ENCODE assay signal across 12 cellular contexts in genomic region chr18:68494802-68495560, GRCh38.
DNase-seq lines count a peak whose midpoint lies in the region; ATAC-seq and TF ChIP-seq lines count a peak whose summit lies in the region.
"Had no signal": no experiment of that assay in that cellular context is flagged by ENCODE, and none has a peak within 500 bp of the region (broad histone marks: within the 10 kb centered on the region; RNA-seq: fewer than 3 reads in every experiment).

No MANE protein-coding gene starts in this region.

- in situ Hi-C loops in GM23248 (cut with MboI), result no loop called here

- H3K9me2 ChIP-seq in GM23248 (ENCODE audit: insufficient read depth) (no peaks in the 10 kb centered on the region), MM.1S (replicated peaks; ENCODE audit: insufficient read depth, low read length) (no peaks in the 10 kb centered on the region)

- H3K4me2 ChIP-seq in GM23248 (ENCODE audit: unreplicated experiment), result peak overlapping the region; percentile 53
- H3K4me2 ChIP-seq in MM.1S (ENCODE audit: low read depth, low read length), result no peak overlapping the region

- H3F3A ChIP-seq in GM23248 (ENCODE audit: insufficient read depth), result peaks cover 7% of the 10 kb centered on the region; the same call in 1 of the 2 replicates
- no peaks in the 10 kb centered on the region for H3F3A ChIP-seq in MM.1S (ENCODE audit: insufficient read depth, low read length)

- H3K27ac ChIP-seq in GM23248 (peak overlapping the region; percentile 25; the same call in 1 of the 2 replicates), right cardiac atrium (ENCODE audit: low read length) (no peak overlapping the region), MM.1S (ENCODE audit: low read length) (no peak overlapping the region)
- H3K27ac ChIP-seq: neutrophil had no signal

- H3K9ac ChIP-seq in GM23248 (no peak overlapping the region), MM.1S (ENCODE audit: low read length) (no peak overlapping the region)

- H3K79me2 ChIP-seq in GM23248 (ENCODE audit: insufficient read depth) (no peaks in the 10 kb centered on the region), MM.1S (ENCODE audit: low read length) (no peaks in the 10 kb centered on the region)

- H2AFZ ChIP-seq in GM23248 (peak overlapping the region; percentile 58), MM.1S (ENCODE audit: low read length) (no peak overlapping the region)

- no peaks in the 10 kb centered on the region for H3K9me3 Mint-ChIP-seq in naive thymus-derived CD8-positive, alpha-beta T cell

- H4K20me1 ChIP-seq in GM23248 (ENCODE audit: insufficient read depth), result no peaks in the 10 kb centered on the region
- no peaks in the 10 kb centered on the region for H4K20me1 ChIP-seq in MM.1S (ENCODE audit: insufficient read depth, low read length)

- 12 to 14% methylated on average over 3 of the region's 3 CpGs for WGBS in GM23248 (ENCODE audit: low coverage in 1 of 2, low lambda C conversion rate in 2 of 2, missing lambda C conversion rate in 2 of 2), 2 experiments
- 45% methylated on average over 3 of the region's 3 CpGs for WGBS in right cardiac atrium

- no peak overlapping the region for H3K4me3 Mint-ChIP-seq in naive thymus-derived CD8-positive, alpha-beta T cell

- H3K4me1 Mint-ChIP-seq in naive thymus-derived CD8-positive, alpha-beta T cell, result peaks cover 0 to 3% (median 0%) of the 10 kb centered on the region in 4 donors

- no peaks in the 10 kb centered on the region for H3K36me3 Mint-ChIP-seq in naive thymus-derived CD8-positive, alpha-beta T cell

- peaks cover 9% of the 10 kb centered on the region for H3K4me1 ChIP-seq in GM23248 (ENCODE audit: insufficient read depth)
- H3K4me1 ChIP-seq in right cardiac atrium (ENCODE audit: control insufficient read depth, insufficient read depth, low read length), result no peaks in the 10 kb centered on the region
- no peaks in the 10 kb centered on the region for H3K4me1 ChIP-seq in MM.1S (ENCODE audit: low read length)

- H3K9me3 ChIP-seq in GM23248 (ENCODE audit: low read depth) (no peaks in the 10 kb centered on the region), right cardiac atrium (ENCODE audit: control insufficient read depth, low read length) (no peaks in the 10 kb centered on the region), MM.1S (replicated peaks; ENCODE audit: insufficient read depth, low read length) (no peaks in the 10 kb centered on the region)
- H3K9me3 ChIP-seq: neutrophil had no signal

- POLR2A ChIA-PET in naive thymus-derived CD8-positive, alpha-beta T cell (lab: Charles Lee), result no interaction called here

- H3K4me3 ChIP-seq in GM23248 (0 out of 2 replicates have a peak overlapping the region, but pooled peaks have one; percentile 28), right cardiac atrium (ENCODE audit: low read length) (no peak overlapping the region), skeletal muscle cell (ENCODE audit: low read depth, low read length) (no peak overlapping the region), MM.1S (ENCODE audit: low read length) (no peak overlapping the region)

- TF ChIP-seq CTCF in MM.1S (IDR thresholded peaks at IDR 0.05; ENCODE audit: low read length), result no peak

- ATAC-seq in right cardiac atrium (peak; percentile 47 to 68), GM19023 (IDR thresholded peaks at IDR 0.05; ENCODE audit: unreplicated experiment) (no peak), GM18858 (IDR thresholded peaks at IDR 0.05; ENCODE audit: unreplicated experiment) (no peak)
- no peak for ATAC-seq in naive thymus-derived CD8-positive, alpha-beta T cell

- no peak overlapping the region for H3K27ac Mint-ChIP-seq in naive thymus-derived CD8-positive, alpha-beta T cell

- H3K27me3 Mint-ChIP-seq in naive thymus-derived CD8-positive, alpha-beta T cell, result peaks cover 0 to 8% (median 0%) of the 10 kb centered on the region in 5 donors

- intact Hi-C loops in right cardiac atrium (cut with DNase I), result no loop called here

- DNase-seq in GM23248 (peak; percentile 86), amniotic stem cell (lab: John Stamatoyannopoulos, UW) (peak; percentile 65), right cardiac atrium (peak in 1 of 3 donors; percentile 9), skeletal muscle cell (ENCODE audit: low read depth) (peak; percentile 94), MM.1S (no peak)
- no peak for DNase-seq in naive thymus-derived CD8-positive, alpha-beta T cell
- DNase-seq: central memory CD4-positive, alpha-beta T cell; DND-41; head of caudate nucleus had no signal

- H3K36me3 ChIP-seq in GM23248 (ENCODE audit: low read depth) (no peaks in the 10 kb centered on the region), MM.1S (replicated peaks; ENCODE audit: insufficient read depth, low read length) (no peaks in the 10 kb centered on the region)
- H3K36me3 ChIP-seq: neutrophil had no signal

- H3K27me3 ChIP-seq in GM23248 (replicated peaks; ENCODE audit: insufficient read depth), result no peaks in the 10 kb centered on the region
- no peaks in the 10 kb centered on the region for H3K27me3 ChIP-seq in right cardiac atrium (ENCODE audit: control insufficient read depth, insufficient read depth)
- H3K27me3 ChIP-seq in MM.1S (replicated peaks; ENCODE audit: insufficient read depth, low read length), result no peaks in the 10 kb centered on the region
- H3K27me3 ChIP-seq: neutrophil had no signal

Comparison
In these comparisons a context has a peak if more than half of its experiments do, and no peak if none do; other contexts are left out.
1. DNase-seq: peak in GM23248 (single experiment), amniotic stem cell (single experiment) and skeletal muscle cell (single experiment); none in MM.1S (single experiment) and naive thymus-derived CD8-positive, alpha-beta T cell (0 of 10).
2. ATAC-seq: peak in right cardiac atrium (2 of 2); none in naive thymus-derived CD8-positive, alpha-beta T cell (0 of 2), GM19023 (single experiment) and GM18858 (single experiment).